ENCODE assay signal across 13 cellular contexts in genomic region chr13:30186644-30187431, GRCh38.
DNase-seq lines count a peak whose midpoint lies in the region; ATAC-seq and TF ChIP-seq lines count a peak whose summit lies in the region.
"Had no signal": no experiment of that assay in that cellular context is flagged by ENCODE, and none has a peak within 500 bp of the region (broad histone marks: within the 10 kb centered on the region; RNA-seq: fewer than 3 reads in every experiment).

No MANE protein-coding gene starts in this region.

- TF ChIP-seq CTCF in esophagus muscularis mucosa (IDR thresholded peaks at IDR 0.05) (no peak), thyroid gland (IDR thresholded peaks at IDR 0.05) (no peak), upper lobe of left lung (IDR thresholded peaks at IDR 0.05) (no peak)

- DNase-seq in NCI-H1105 (lab: John Stamatoyannopoulos, UW) (peak; percentile 76), NCI-H345 (lab: John Stamatoyannopoulos, UW) (peak; percentile 78), esophagus muscularis mucosa (ENCODE audit: extremely low spot score) (peak; percentile 53), thyroid gland (peak; percentile 32 to 39), upper lobe of left lung (no peak), ACHN (no peak), HAP-1 (ENCODE audit: low spot score in 2 of 2) (no peak)
- DNase-seq: activated CD8-positive, alpha-beta memory T cell treated with anti-CD3 and anti-CD28 coated beads, Interleukin-2, amount 50 U/mL, for 48 hours; activated naive CD4-positive, alpha-beta T cell treated with anti-CD3 and anti-CD28 coated beads, Interleukin-2, amount 50 U/mL, for 16 hours; MV-4-11; retina; stimulated activated CD4-positive, alpha-beta T cell treated with anti-CD3 and anti-CD28 coated beads, Interleukin-4, amount 100 ng/mL, for 1 hour had no signal

- TF ChIP-seq EP300 in esophagus muscularis mucosa (IDR thresholded peaks at IDR 0.05), result no peak
- TF ChIP-seq EP300 in upper lobe of left lung (IDR thresholded peaks at IDR 0.05), result no peak

- no peaks in the 10 kb centered on the region for H3K27me3 ChIP-seq in esophagus muscularis mucosa
- no peaks in the 10 kb centered on the region for H3K27me3 ChIP-seq in thyroid gland
- H3K27me3 ChIP-seq in upper lobe of left lung, result no peaks in the 10 kb centered on the region
- H3K27me3 ChIP-seq in HAP-1 (ENCODE audit: low read depth), result no peaks in the 10 kb centered on the region

- no peaks in the 10 kb centered on the region for H3K36me3 ChIP-seq in esophagus muscularis mucosa
- no peaks in the 10 kb centered on the region for H3K36me3 ChIP-seq in thyroid gland
- no peaks in the 10 kb centered on the region for H3K36me3 ChIP-seq in upper lobe of left lung
- H3K36me3 ChIP-seq in HAP-1 (replicated peaks), result no peaks in the 10 kb centered on the region

- 75% methylated on average over 10 of the region's 10 CpGs for WGBS in esophagus muscularis mucosa
- 30 to 37% methylated on average over 10 of the region's 10 CpGs for WGBS in thyroid gland, 2 donors
- WGBS in upper lobe of left lung, 2 donors, result 62 to 78% methylated on average over 10 of the region's 10 CpGs

- ATAC-seq in upper lobe of left lung (ENCODE audit: low FRiP score in 2 of 2), result no peak
- ATAC-seq: SK-N-SH treated with all-trans-retinoic acid at 6 μM for 48 hours had no signal

- peaks cover 0 to 6% (median 0%) of the 10 kb centered on the region in 4 donors for H3K4me1 ChIP-seq in esophagus muscularis mucosa
- H3K4me1 ChIP-seq in thyroid gland, result peaks cover 3 to 8% of the 10 kb centered on the region in 2 donors
- no peaks in the 10 kb centered on the region for H3K4me1 ChIP-seq in upper lobe of left lung
- H3K4me1 ChIP-seq in HAP-1, result no peaks in the 10 kb centered on the region; the same call in 1 of the 2 replicates

- H3K27ac ChIP-seq in esophagus muscularis mucosa (replicated peaks in 1 of 4), result no peak overlapping the region
- H3K27ac ChIP-seq in thyroid gland, result peak overlapping the region in 1 of 3 donors; percentile 31
- H3K27ac ChIP-seq in upper lobe of left lung, result no peak overlapping the region

- TF ChIP-seq POLR2A in esophagus muscularis mucosa (IDR thresholded peaks at IDR 0.05; ENCODE audit: low read depth) (no peak), thyroid gland (IDR thresholded peaks at IDR 0.05) (no peak), upper lobe of left lung (IDR thresholded peaks at IDR 0.05) (no peak)

- H3K9me3 ChIP-seq in esophagus muscularis mucosa (no peaks in the 10 kb centered on the region), thyroid gland (no peaks in the 10 kb centered on the region), upper lobe of left lung (no peaks in the 10 kb centered on the region), HAP-1 (no peaks in the 10 kb centered on the region)

- H3K4me3 ChIP-seq in esophagus muscularis mucosa, result no peak overlapping the region
- no peak overlapping the region for H3K4me3 ChIP-seq in thyroid gland (replicated peaks in 1 of 3)
- H3K4me3 ChIP-seq in upper lobe of left lung, result no peak overlapping the region
- no peak overlapping the region for H3K4me3 ChIP-seq in HAP-1

- intact Hi-C loops in esophagus muscularis mucosa (cut with DNase I) (no loop called here), thyroid gland (cut with DNase I) (no loop called here)

- in situ Hi-C loops in ACHN (cut with HindIII; ENCODE audit: low pct_ligation_motif_present, low pct_unique_long_range_greater_than_20kb, low sequenced_read_pairs), result no loop called here
- in situ Hi-C loops in HAP-1 (cut with MboI; ENCODE audit: low sequenced_read_pairs), result no loop called here

Comparison
In these comparisons a context has a peak if more than half of its experiments do, and no peak if none do; other contexts are left out.
1. DNase-seq: peak in NCI-H1105 (single experiment), NCI-H345 (single experiment), esophagus muscularis mucosa (single experiment) and thyroid gland (2 of 2); none in upper lobe of left lung (0 of 2), ACHN (single experiment) and HAP-1 (0 of 2).